In genomic region chr6:4727671-4728435, GRCh38 we compare ENCODE assay signal across 10 cellular contexts. TPM values are rescaled to one million over a fixed set of nuclear protein-coding genes. Genes with fewer than 3 reads are reported as not detected.
DNase-seq lines count a peak whose midpoint lies in the region; ATAC-seq, FAIRE-seq and TF ChIP-seq lines count a peak whose summit lies in the region.
"Had no signal": no experiment of that assay in that cellular context is flagged by ENCODE, and none has a peak within 500 bp of the region (broad histone marks: within the 10 kb centered on the region; RNA-seq: fewer than 3 reads in every experiment).

No MANE protein-coding gene starts in this region.

- in situ Hi-C loops in GM12878 (cut with MboI), result no loop called here

- H3K4me3 ChIP-seq in GM12878, result no peak overlapping the region

- CTCF ChIA-PET in activated CD8-positive, alpha-beta memory T cell treated with anti-CD3 and anti-CD28 coated beads, Interleukin-2, amount 10 ng/mL, durations not matched to agents 7 days and 5 days (lab: Charles Lee), result no interaction called here
- CTCF ChIA-PET in GM12878 (lab: Yijun Ruan, JAX), result interaction anchor here (0.8 to 1.5 kb wide), 4 partner anchors 11 to 212 kb away, joined by 3 to 4 read pairs (median 3); no protein-coding TSS in a partner anchor

- no peak overlapping the region for H3K27ac ChIP-seq in GM12878 (ENCODE audit: control insufficient read depth, insufficient read depth)

- H4K20me1 ChIP-seq in GM12878 (ENCODE audit: control insufficient read depth, insufficient read depth), result no peaks in the 10 kb centered on the region

- no peak for TF ChIP-seq POLR2A in GM12878 (IDR thresholded peaks at IDR 0.05; ENCODE audit: low read depth, low read length)

- no peak for TF ChIP-seq EP300 in GM12878 (IDR thresholded peaks at IDR 0.05; ENCODE audit: borderline replicate concordance in 1 of 2, control insufficient read depth in 1 of 2, low read depth in 2 of 2, low read length in 2 of 2)

- H3K79me2 ChIP-seq in GM12878 (ENCODE audit: control insufficient read depth, insufficient read depth, low read length), result no peaks in the 10 kb centered on the region

- H3K4me1 Mint-ChIP-seq in activated CD8-positive, alpha-beta memory T cell treated with anti-CD3 and anti-CD28 coated beads, Interleukin-2, amount 10 ng/mL, durations not matched to agents 7 days and 5 days, result peaks cover 13% of the 10 kb centered on the region
- H3K4me1 Mint-ChIP-seq in stimulated activated naive CD8-positive, alpha-beta T cell treated with anti-CD3 and anti-CD28 coated beads, Interleukin-15, Interleukin-2, amounts not matched to agents 100 ng/mL and 50 ng/mL, for 24 hours (ENCODE audit: low read depth), result peaks cover 14% of the 10 kb centered on the region

- H3K27ac Mint-ChIP-seq in activated CD8-positive, alpha-beta memory T cell treated with anti-CD3 and anti-CD28 coated beads, Interleukin-2, amount 10 ng/mL, durations not matched to agents 7 days and 5 days, result no peak overlapping the region
- H3K27ac Mint-ChIP-seq in stimulated activated naive CD8-positive, alpha-beta T cell treated with anti-CD3 and anti-CD28 coated beads, Interleukin-15, Interleukin-2, amounts not matched to agents 100 ng/mL and 50 ng/mL, for 24 hours, result peak overlapping the region; percentile 81

- intact Hi-C loops in GM12878 (cut with micrococcal nuclease; ENCODE audit: unreplicated experiment), result no loop called here

- no peak overlapping the region for H3K9ac ChIP-seq in GM12878 (ENCODE audit: control insufficient read depth, insufficient read depth, low read length)

- no peak overlapping the region for H3K4me3 Mint-ChIP-seq in activated CD8-positive, alpha-beta memory T cell treated with anti-CD3 and anti-CD28 coated beads, Interleukin-2, amount 10 ng/mL, durations not matched to agents 7 days and 5 days
- no peak overlapping the region for H3K4me3 Mint-ChIP-seq in stimulated activated naive CD8-positive, alpha-beta T cell treated with anti-CD3 and anti-CD28 coated beads, Interleukin-15, Interleukin-2, amounts not matched to agents 100 ng/mL and 50 ng/mL, for 24 hours

- peak; percentile 74 for ATAC-seq in activated CD8-positive, alpha-beta memory T cell treated with anti-CD3 and anti-CD28 coated beads, Interleukin-2, amount 10 ng/mL, durations not matched to agents 7 days and 5 days
- ATAC-seq in GM12878 (peak; percentile 71), GM21723 (IDR thresholded peaks at IDR 0.05; ENCODE audit: unreplicated experiment) (no peak), HG02884 (IDR thresholded peaks at IDR 0.05; ENCODE audit: unreplicated experiment) (no peak)

- DNase-seq in activated CD8-positive, alpha-beta memory T cell treated with anti-CD3 and anti-CD28 coated beads, Interleukin-2, amount 10 ng/mL, durations not matched to agents 7 days and 5 days, result peak; percentile 44
- no peak for DNase-seq in activated CD8-positive, alpha-beta memory T cell treated with anti-CD3 and anti-CD28 coated beads, Interleukin-2, amount 50 U/mL, for 4 hours
- peak; percentile 1 for DNase-seq in NCI-H1694 (lab: John Stamatoyannopoulos, UW)
- no peak for DNase-seq in GM12878 (ENCODE audit: low read depth, low spot score)
- no peak for DNase-seq in NCI-H1930 (lab: John Stamatoyannopoulos, UW)
- DNase-seq: amygdala had no signal

- FAIRE-seq in GM12878 (lab: Jason Lieb, UNC), result no peak
- FAIRE-seq: D721Med had no signal

- no peaks in the 10 kb centered on the region for H3K9me3 Mint-ChIP-seq in activated CD8-positive, alpha-beta memory T cell treated with anti-CD3 and anti-CD28 coated beads, Interleukin-2, amount 10 ng/mL, durations not matched to agents 7 days and 5 days (ENCODE audit: low read depth)
- H3K9me3 Mint-ChIP-seq in stimulated activated naive CD8-positive, alpha-beta T cell treated with anti-CD3 and anti-CD28 coated beads, Interleukin-15, Interleukin-2, amounts not matched to agents 100 ng/mL and 50 ng/mL, for 24 hours, result no peaks in the 10 kb centered on the region

- TF ChIP-seq RAD21 in GM12878 (IDR thresholded peaks at IDR 0.05; ENCODE audit: insufficient read depth, low read depth, low read length), result peak; percentile 43

- 29% methylated on average over 8 of the region's 8 CpGs for WGBS in GM12878 (ENCODE audit: insufficient coverage, insufficient replicate concordance, low lambda C conversion rate, missing lambda C conversion rate)

- H3K36me3 Mint-ChIP-seq in activated CD8-positive, alpha-beta memory T cell treated with anti-CD3 and anti-CD28 coated beads, Interleukin-2, amount 10 ng/mL, durations not matched to agents 7 days and 5 days, result no peaks in the 10 kb centered on the region
- no peaks in the 10 kb centered on the region for H3K36me3 Mint-ChIP-seq in stimulated activated naive CD8-positive, alpha-beta T cell treated with anti-CD3 and anti-CD28 coated beads, Interleukin-15, Interleukin-2, amounts not matched to agents 100 ng/mL and 50 ng/mL, for 24 hours (ENCODE audit: low read depth)

- POLR2A ChIA-PET in GM12878 (lab: Charles Lee), result no interaction called here

- no peak overlapping the region for H2AFZ ChIP-seq in GM12878 (ENCODE audit: control insufficient read depth, low read depth, low read length)

- H3K4me2 ChIP-seq in GM12878 (ENCODE audit: control insufficient read depth, insufficient read depth), result no peak overlapping the region

- BruUV-seq in GM12878 (replicated peaks; lab: Mats Ljungman, UMichigan), result no TSS peak

- H3K27me3 ChIP-seq in GM12878 (replicated peaks in 1 of 2; ENCODE audit: control insufficient read depth in 2 of 2, insufficient read depth in 2 of 2, low read length in 1 of 2), result no peaks in the 10 kb centered on the region; a peak in 1 of 4 replicates

- no peaks in the 10 kb centered on the region for H3K36me3 ChIP-seq in GM12878 (ENCODE audit: control insufficient read depth in 2 of 2, insufficient read depth in 2 of 2, low read length in 1 of 2)

- TF ChIP-seq CTCF in GM12878 (IDR thresholded peaks at IDR 0.05 in 2 of 3, conservative IDR thresholded peaks at IDR 0.05 in 1 of 3; ENCODE audit: control insufficient read depth in 2 of 3, extremely low read depth in 1 of 3, insufficient read depth in 1 of 3, low read depth in 3 of 3, low read length in 3 of 3), result peak in 2 of 3 experiments; percentile 6 to 38; a peak in 1 of 6 replicates

- no peaks in the 10 kb centered on the region for H3K9me3 ChIP-seq in GM12878 (replicated peaks; ENCODE audit: control insufficient read depth, insufficient read depth, low read length)

- SMC1A ChIA-PET in GM12878 (lab: Charles Lee; ENCODE audit: uncharacterized antibody, unreplicated experiment), result interaction anchor here (0.6 kb wide), 1 partner anchor 35 kb away, joined by 3 read pairs; no protein-coding TSS in a partner anchor

- peaks cover 20% of the 10 kb centered on the region for H3K27me3 Mint-ChIP-seq in activated CD8-positive, alpha-beta memory T cell treated with anti-CD3 and anti-CD28 coated beads, Interleukin-2, amount 10 ng/mL, durations not matched to agents 7 days and 5 days
- H3K27me3 Mint-ChIP-seq in stimulated activated naive CD8-positive, alpha-beta T cell treated with anti-CD3 and anti-CD28 coated beads, Interleukin-15, Interleukin-2, amounts not matched to agents 100 ng/mL and 50 ng/mL, for 24 hours, result peaks cover 14% of the 10 kb centered on the region

- RAD21 ChIA-PET in GM12878 (lab: Charles Lee; ENCODE audit: unreplicated experiment), result no interaction called here

- H3K4me1 ChIP-seq in GM12878 (ENCODE audit: control insufficient read depth, insufficient read depth, low read length), result no peaks in the 10 kb centered on the region; the same call in 1 of the 2 replicates

TF ChIP-seq in GM12878, 131 proteins besides CTCF, POLR2A, EP300 and RAD21:
- TF ChIP-seq ATF3 (IDR thresholded peaks at IDR 0.05; ENCODE audit: borderline replicate concordance, extremely low read depth, low read depth, low read length) (no peak), SIX5 (IDR thresholded peaks at IDR 0.05; ENCODE audit: low read depth, low read length, severe bottlenecking) (no peak), FOXM1 (IDR thresholded peaks at IDR 0.05; ENCODE audit: low read depth, low read length) (no peak), KDM1A (IDR thresholded peaks at IDR 0.05; ENCODE audit: borderline replicate concordance) (no peak), RUNX3 (IDR thresholded peaks at IDR 0.05; ENCODE audit: low read length) (peak; percentile 42)

RNA-seq across cellular contexts. Expression of gene CDYL, which starts 48.4 kb away (rescaled TPM):
- 10 to 100 TPM; 40.8 to 43.4 TPM for total RNA-seq in activated CD8-positive, alpha-beta memory T cell treated with anti-CD3 and anti-CD28 coated beads, Interleukin-2, amount 10 ng/mL, durations not matched to agents 7 days and 5 days
- total RNA-seq in GM12878 (2013; cell fraction: nucleolus; rRNA removed), result 88.3 and 101 TPM in 2 replicates
- total RNA-seq in GM12878 (2014; rRNA removed) (26.2 and 27.7 TPM in 2 replicates), GM12878 (2014; rRNA removed; fragmentation: Illumina TruSeq; extraction: Trizol) (53.0 and 53.7 TPM in 2 replicates), GM12878 (2021) (61.2 and 61.3 TPM in 2 replicates)
- polyA plus RNA-seq in GM12878 (2011; ENCODE audit: low read depth), result 10.0 TPM
- polyA plus RNA-seq in GM12878 (2011; rRNA removed) (60.7 and 75.4 TPM in 2 replicates), GM12878 (2014; fragmentation: Illumina TruSeq; extraction: Trizol) (39.0 and 45.0 TPM in 2 replicates), GM12878 (2014; fragmentation: Nextera tagmentation; extraction: Ambion mirVana) (10 to 100 TPM; 11.2 to 15.3 TPM), GM12878 (2014; rRNA removed) (26.8 and 30.8 TPM in 2 replicates), GM12878 (2016; fragmentation: Nextera tagmentation; extraction: Ambion mirVana) (10 to 100 TPM in 1 of 2 experiments, 1 to 10 TPM in 1; 9.3 to 11.3 TPM)
- polyA plus RNA-seq in GM12878 (2011; cell fraction: cytosol; rRNA removed), result 30.0 and 34.2 TPM in 2 replicates
- 49.5 and 53.2 TPM in 2 replicates for polyA plus RNA-seq in GM12878 (2011; cell fraction: nucleus; rRNA removed)
- polyA plus RNA-seq in GM12878 (2012), result 13.4 and 16.6 TPM in 2 replicates
- 244 and 245 TPM in 2 replicates for polyA minus RNA-seq in GM12878 (2011; rRNA and poly(A)+ RNA removed)
- 102 and 113 TPM in 2 replicates for polyA minus RNA-seq in GM12878 (2011; cell fraction: cytosol; rRNA and poly(A)+ RNA removed)
- polyA minus RNA-seq in GM12878 (2011; cell fraction: nucleus; rRNA and poly(A)+ RNA removed), result 33.6 and 50.4 TPM in 2 replicates

Comparison
In these comparisons a context has a peak if more than half of its experiments do, and no peak if none do; other contexts are left out.
1. DNase-seq: peak in activated CD8-positive, alpha-beta memory T cell treated with anti-CD3 and anti-CD28 coated beads, Interleukin-2, amount 10 ng/mL, durations not matched to agents 7 days and 5 days (single experiment) and NCI-H1694 (single experiment); none in activated CD8-positive, alpha-beta memory T cell treated with anti-CD3 and anti-CD28 coated beads, Interleukin-2, amount 50 U/mL, for 4 hours (single experiment), GM12878 (single experiment) and NCI-H1930 (0 of 2).
2. ATAC-seq: peak in activated CD8-positive, alpha-beta memory T cell treated with anti-CD3 and anti-CD28 coated beads, Interleukin-2, amount 10 ng/mL, durations not matched to agents 7 days and 5 days (single experiment) and GM12878 (single experiment); none in GM21723 (single experiment) and HG02884 (single experiment).